1 cellular context compared by ENCODE assay signal in genomic region chr3:53846134-53846850, GRCh38.
TF ChIP-seq lines count a peak whose summit lies in the region.

A gene with protein sequence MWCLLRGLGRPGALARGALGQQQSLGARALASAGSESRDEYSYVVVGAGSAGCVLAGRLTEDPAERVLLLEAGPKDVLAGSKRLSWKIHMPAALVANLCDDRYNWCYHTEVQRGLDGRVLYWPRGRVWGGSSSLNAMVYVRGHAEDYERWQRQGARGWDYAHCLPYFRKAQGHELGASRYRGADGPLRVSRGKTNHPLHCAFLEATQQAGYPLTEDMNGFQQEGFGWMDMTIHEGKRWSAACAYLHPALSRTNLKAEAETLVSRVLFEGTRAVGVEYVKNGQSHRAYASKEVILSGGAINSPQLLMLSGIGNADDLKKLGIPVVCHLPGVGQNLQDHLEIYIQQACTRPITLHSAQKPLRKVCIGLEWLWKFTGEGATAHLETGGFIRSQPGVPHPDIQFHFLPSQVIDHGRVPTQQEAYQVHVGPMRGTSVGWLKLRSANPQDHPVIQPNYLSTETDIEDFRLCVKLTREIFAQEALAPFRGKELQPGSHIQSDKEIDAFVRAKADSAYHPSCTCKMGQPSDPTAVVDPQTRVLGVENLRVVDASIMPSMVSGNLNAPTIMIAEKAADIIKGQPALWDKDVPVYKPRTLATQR (minus strand): TSS chr3:53846419. CDS start chr3:53824008, 22,411 bp downstream.
A gene with protein sequence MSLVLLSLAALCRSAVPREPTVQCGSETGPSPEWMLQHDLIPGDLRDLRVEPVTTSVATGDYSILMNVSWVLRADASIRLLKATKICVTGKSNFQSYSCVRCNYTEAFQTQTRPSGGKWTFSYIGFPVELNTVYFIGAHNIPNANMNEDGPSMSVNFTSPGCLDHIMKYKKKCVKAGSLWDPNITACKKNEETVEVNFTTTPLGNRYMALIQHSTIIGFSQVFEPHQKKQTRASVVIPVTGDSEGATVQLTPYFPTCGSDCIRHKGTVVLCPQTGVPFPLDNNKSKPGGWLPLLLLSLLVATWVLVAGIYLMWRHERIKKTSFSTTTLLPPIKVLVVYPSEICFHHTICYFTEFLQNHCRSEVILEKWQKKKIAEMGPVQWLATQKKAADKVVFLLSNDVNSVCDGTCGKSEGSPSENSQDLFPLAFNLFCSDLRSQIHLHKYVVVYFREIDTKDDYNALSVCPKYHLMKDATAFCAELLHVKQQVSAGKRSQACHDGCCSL (plus strand): TSS chr3:53846568. CDS start chr3:53846589, 21 bp downstream.

TF ChIP-seq in HepG2, 621 proteins besides CTCF, POLR2A, EP300 and RAD21 (continued from another document and continues in another):
- no peak for TF ChIP-seq TIGD3 (CRISPR knock-in tag; IDR thresholded peaks at IDR 0.05; ENCODE audit: borderline replicate concordance)
- TF ChIP-seq BATF2 (CRISPR knock-in tag; IDR thresholded peaks at IDR 0.05): peak; percentile 84; the same call in 1 of the 2 replicates
- no peak; the same call in none of the 2 replicates for TF ChIP-seq ZNF761 (CRISPR knock-in tag; conservative IDR thresholded peaks at IDR 0.05)
- peak; percentile 76; the same call in 1 of the 2 replicates for TF ChIP-seq EED (CRISPR knock-in tag; IDR thresholded peaks at IDR 0.05)
- TF ChIP-seq ZNF251 (CRISPR knock-in tag; IDR thresholded peaks at IDR 0.05): peak; percentile 85; the same call in 1 of the 2 replicates
- TF ChIP-seq ZNF550 (CRISPR knock-in tag; IDR thresholded peaks at IDR 0.05; ENCODE audit: borderline replicate concordance): no peak
- TF ChIP-seq, protein P1, sequence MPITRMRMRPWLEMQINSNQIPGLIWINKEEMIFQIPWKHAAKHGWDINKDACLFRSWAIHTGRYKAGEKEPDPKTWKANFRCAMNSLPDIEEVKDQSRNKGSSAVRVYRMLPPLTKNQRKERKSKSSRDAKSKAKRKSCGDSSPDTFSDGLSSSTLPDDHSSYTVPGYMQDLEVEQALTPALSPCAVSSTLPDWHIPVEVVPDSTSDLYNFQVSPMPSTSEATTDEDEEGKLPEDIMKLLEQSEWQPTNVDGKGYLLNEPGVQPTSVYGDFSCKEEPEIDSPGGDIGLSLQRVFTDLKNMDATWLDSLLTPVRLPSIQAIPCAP (CRISPR knock-in tag; IDR thresholded peaks at IDR 0.05; ENCODE audit: low read depth): peak; percentile 94
- TF ChIP-seq MEF2D (CRISPR knock-in tag; IDR thresholded peaks at IDR 0.05): peak; percentile 77
- TF ChIP-seq ISL2 (CRISPR knock-in tag; IDR thresholded peaks at IDR 0.05): peak; percentile 68; the same call in 1 of the 2 replicates
- TF ChIP-seq RFXAP (CRISPR knock-in tag; IDR thresholded peaks at IDR 0.05; ENCODE audit: borderline replicate concordance): peak; percentile 79
- no peak for TF ChIP-seq CAMTA2 (CRISPR knock-in tag; IDR thresholded peaks at IDR 0.05; ENCODE audit: borderline replicate concordance)
- TF ChIP-seq, protein P2, sequence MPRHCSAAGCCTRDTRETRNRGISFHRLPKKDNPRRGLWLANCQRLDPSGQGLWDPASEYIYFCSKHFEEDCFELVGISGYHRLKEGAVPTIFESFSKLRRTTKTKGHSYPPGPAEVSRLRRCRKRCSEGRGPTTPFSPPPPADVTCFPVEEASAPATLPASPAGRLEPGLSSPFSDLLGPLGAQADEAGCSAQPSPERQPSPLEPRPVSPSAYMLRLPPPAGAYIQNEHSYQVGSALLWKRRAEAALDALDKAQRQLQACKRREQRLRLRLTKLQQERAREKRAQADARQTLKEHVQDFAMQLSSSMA (CRISPR knock-in tag; IDR thresholded peaks at IDR 0.05): peak; percentile 87; the same call in 1 of the 2 replicates
- peak; percentile 59; the same call in 1 of the 2 replicates for TF ChIP-seq ZNF614 (CRISPR knock-in tag; IDR thresholded peaks at IDR 0.05; ENCODE audit: borderline replicate concordance)
- peak; percentile 94 for TF ChIP-seq MYC (CRISPR knock-in tag; IDR thresholded peaks at IDR 0.05; ENCODE audit: borderline replicate concordance)
- TF ChIP-seq, protein P3, sequence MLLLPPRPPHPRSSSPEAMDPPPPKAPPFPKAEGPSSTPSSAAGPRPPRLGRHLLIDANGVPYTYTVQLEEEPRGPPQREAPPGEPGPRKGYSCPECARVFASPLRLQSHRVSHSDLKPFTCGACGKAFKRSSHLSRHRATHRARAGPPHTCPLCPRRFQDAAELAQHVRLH (CRISPR knock-in tag; IDR thresholded peaks at IDR 0.05; ENCODE audit: borderline replicate concordance, low read depth): peak; percentile 59
- no peak for TF ChIP-seq EHMT2 (IDR thresholded peaks at IDR 0.05; ENCODE audit: borderline replicate concordance, low read depth, low read length)
- peak; percentile 81 for TF ChIP-seq HDAC1 (CRISPR knock-in tag; IDR thresholded peaks at IDR 0.05)
- TF ChIP-seq NFATC3 (CRISPR knock-in tag; IDR thresholded peaks at IDR 0.05): peak; percentile 36; the same call in 1 of the 2 replicates
- no peak for TF ChIP-seq CBX2 (IDR thresholded peaks at IDR 0.05; ENCODE audit: low read depth, low read length)
- no peak; the same call in 1 of the 2 replicates for TF ChIP-seq CBX2 (CRISPR knock-in tag; IDR thresholded peaks at IDR 0.05; ENCODE audit: low read depth)
- peak; percentile 59; the same call in 1 of the 2 replicates for TF ChIP-seq SIN3A (IDR thresholded peaks at IDR 0.05; ENCODE audit: borderline replicate concordance, low read depth, low read length)
- TF ChIP-seq ZNF83 (CRISPR knock-in tag; IDR thresholded peaks at IDR 0.05; ENCODE audit: borderline replicate concordance): no peak
- no peak for TF ChIP-seq SATB2 (CRISPR knock-in tag; IDR thresholded peaks at IDR 0.05)
- TF ChIP-seq HOXA3 (CRISPR knock-in tag; IDR thresholded peaks at IDR 0.05): no peak; the same call in 1 of the 2 replicates
- peak; percentile 34; the same call in 1 of the 2 replicates for TF ChIP-seq ELF3 (CRISPR knock-in tag; IDR thresholded peaks at IDR 0.05)
- TF ChIP-seq FOXA1 (IDR thresholded peaks at IDR 0.05): no peak
- no peak for TF ChIP-seq FOXA1 (CRISPR knock-in tag; IDR thresholded peaks at IDR 0.05)
- 0 out of 2 replicates have a peak, but pooled peaks have one; percentile 58 for TF ChIP-seq ZNF350 (CRISPR knock-in tag; IDR thresholded peaks at IDR 0.05; ENCODE audit: borderline replicate concordance, low read depth)
- no peak; the same call in 1 of the 2 replicates for TF ChIP-seq ZNF33B (CRISPR knock-in tag; IDR thresholded peaks at IDR 0.05)
- no peak for TF ChIP-seq NCOR1 (IDR thresholded peaks at IDR 0.05; ENCODE audit: borderline replicate concordance, low read length)
- peak; percentile 87 for TF ChIP-seq ZNF274 (CRISPR knock-in tag; IDR thresholded peaks at IDR 0.05)
- no peak for TF ChIP-seq KAT2B (IDR thresholded peaks at IDR 0.05; ENCODE audit: borderline replicate concordance, low read depth, low read length)
- TF ChIP-seq TCF7L2 (IDR thresholded peaks at IDR 0.05; ENCODE audit: low read depth, low read length): no peak
- TF ChIP-seq, protein P4, sequence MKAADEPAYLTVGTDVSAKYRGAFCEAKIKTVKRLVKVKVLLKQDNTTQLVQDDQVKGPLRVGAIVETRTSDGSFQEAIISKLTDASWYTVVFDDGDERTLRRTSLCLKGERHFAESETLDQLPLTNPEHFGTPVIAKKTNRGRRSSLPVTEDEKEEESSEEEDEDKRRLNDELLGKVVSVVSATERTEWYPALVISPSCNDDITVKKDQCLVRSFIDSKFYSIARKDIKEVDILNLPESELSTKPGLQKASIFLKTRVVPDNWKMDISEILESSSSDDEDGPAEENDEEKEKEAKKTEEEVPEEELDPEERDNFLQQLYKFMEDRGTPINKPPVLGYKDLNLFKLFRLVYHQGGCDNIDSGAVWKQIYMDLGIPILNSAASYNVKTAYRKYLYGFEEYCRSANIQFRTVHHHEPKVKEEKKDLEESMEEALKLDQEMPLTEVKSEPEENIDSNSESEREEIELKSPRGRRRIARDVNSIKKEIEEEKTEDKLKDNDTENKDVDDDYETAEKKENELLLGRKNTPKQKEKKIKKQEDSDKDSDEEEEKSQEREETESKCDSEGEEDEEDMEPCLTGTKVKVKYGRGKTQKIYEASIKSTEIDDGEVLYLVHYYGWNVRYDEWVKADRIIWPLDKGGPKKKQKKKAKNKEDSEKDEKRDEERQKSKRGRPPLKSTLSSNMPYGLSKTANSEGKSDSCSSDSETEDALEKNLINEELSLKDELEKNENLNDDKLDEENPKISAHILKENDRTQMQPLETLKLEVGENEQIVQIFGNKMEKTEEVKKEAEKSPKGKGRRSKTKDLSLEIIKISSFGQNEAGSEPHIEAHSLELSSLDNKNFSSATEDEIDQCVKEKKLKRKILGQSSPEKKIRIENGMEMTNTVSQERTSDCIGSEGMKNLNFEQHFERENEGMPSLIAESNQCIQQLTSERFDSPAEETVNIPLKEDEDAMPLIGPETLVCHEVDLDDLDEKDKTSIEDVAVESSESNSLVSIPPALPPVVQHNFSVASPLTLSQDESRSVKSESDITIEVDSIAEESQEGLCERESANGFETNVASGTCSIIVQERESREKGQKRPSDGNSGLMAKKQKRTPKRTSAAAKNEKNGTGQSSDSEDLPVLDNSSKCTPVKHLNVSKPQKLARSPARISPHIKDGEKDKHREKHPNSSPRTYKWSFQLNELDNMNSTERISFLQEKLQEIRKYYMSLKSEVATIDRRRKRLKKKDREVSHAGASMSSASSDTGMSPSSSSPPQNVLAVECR (CRISPR knock-in tag; IDR thresholded peaks at IDR 0.05; ENCODE audit: borderline replicate concordance): peak; percentile 93
- no peak for TF ChIP-seq GPBP1L1 (CRISPR knock-in tag; IDR thresholded peaks at IDR 0.05)
- TF ChIP-seq ZFY (CRISPR knock-in tag; IDR thresholded peaks at IDR 0.05): peak; percentile 90
- no peak for TF ChIP-seq DBP (CRISPR knock-in tag; IDR thresholded peaks at IDR 0.05; ENCODE audit: not compliant biosample characterization)
- TF ChIP-seq ELK4 (CRISPR knock-in tag; IDR thresholded peaks at IDR 0.05; ENCODE audit: borderline replicate concordance): 0 out of 2 replicates have a peak, but pooled peaks have one; percentile 26
- TF ChIP-seq, protein P5, sequence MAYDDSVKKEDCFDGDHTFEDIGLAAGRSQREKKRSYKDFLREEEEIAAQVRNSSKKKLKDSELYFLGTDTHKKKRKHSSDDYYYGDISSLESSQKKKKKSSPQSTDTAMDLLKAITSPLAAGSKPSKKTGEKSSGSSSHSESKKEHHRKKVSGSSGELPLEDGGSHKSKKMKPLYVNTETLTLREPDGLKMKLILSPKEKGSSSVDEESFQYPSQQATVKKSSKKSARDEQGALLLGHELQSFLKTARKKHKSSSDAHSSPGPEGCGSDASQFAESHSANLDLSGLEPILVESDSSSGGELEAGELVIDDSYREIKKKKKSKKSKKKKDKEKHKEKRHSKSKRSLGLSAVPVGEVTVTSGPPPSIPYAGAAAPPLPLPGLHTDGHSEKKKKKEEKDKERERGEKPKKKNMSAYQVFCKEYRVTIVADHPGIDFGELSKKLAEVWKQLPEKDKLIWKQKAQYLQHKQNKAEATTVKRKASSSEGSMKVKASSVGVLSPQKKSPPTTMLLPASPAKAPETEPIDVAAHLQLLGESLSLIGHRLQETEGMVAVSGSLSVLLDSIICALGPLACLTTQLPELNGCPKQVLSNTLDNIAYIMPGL (CRISPR knock-in tag; IDR thresholded peaks at IDR 0.05; ENCODE audit: borderline replicate concordance in 1 of 2, low read depth in 1 of 2): peak; percentile 77 to 79; a peak in 3 of 4 replicates
- TF ChIP-seq NFE2L2 (IDR thresholded peaks at IDR 0.05; ENCODE audit: low read length): no peak
- peak; percentile 63; the same call in 1 of the 2 replicates for TF ChIP-seq THRA (CRISPR knock-in tag; IDR thresholded peaks at IDR 0.05; ENCODE audit: borderline replicate concordance)
- peak; percentile 96; the same call in 1 of the 2 replicates for TF ChIP-seq ZNF510 (CRISPR knock-in tag; IDR thresholded peaks at IDR 0.05; ENCODE audit: low read depth)
